ENCODE assay signal across 20 cellular contexts in genomic region chr17:66829883-66830282, GRCh38. TPM values are rescaled to one million over a fixed set of nuclear protein-coding genes. Genes with fewer than 3 reads are reported as not detected.
A peak's percentile ranks its signal among the peaks of the same experiment; 100 is the strongest.
DNase-seq lines count a peak whose midpoint lies in the region; ATAC-seq and TF ChIP-seq lines count a peak whose summit lies in the region.
"Had no signal": no experiment of that assay in that cellular context is flagged by ENCODE, and none has a peak within 500 bp of the region (broad histone marks: within the 10 kb centered on the region; RNA-seq: fewer than 3 reads in every experiment).

No MANE protein-coding gene starts in this region.

- H3K27ac ChIP-seq in GM23338 (ENCODE audit: low read depth) (no peak overlapping the region), MM.1S (ENCODE audit: low read length) (no peak overlapping the region), esophagus squamous epithelium (no peak overlapping the region)
- H3K27ac ChIP-seq: epithelial cell of prostate, Peyer's patch had no signal

- TF ChIP-seq CTCF in GM23338 (conservative IDR thresholded peaks at IDR 0.05; ENCODE audit: low read depth in 2 of 2) (no peak), brain (conservative IDR thresholded peaks at IDR 0.05) (no peak), nephron progenitor cell (IDR thresholded peaks at IDR 0.05) (no peak), MM.1S (IDR thresholded peaks at IDR 0.05; ENCODE audit: low read length) (no peak), esophagus squamous epithelium (IDR thresholded peaks at IDR 0.05) (no peak)

- no peak for TF ChIP-seq POLR2A in esophagus squamous epithelium (IDR thresholded peaks at IDR 0.05)

- H3K27me3 Mint-ChIP-seq in GM23338 (ENCODE audit: insufficient read depth, low read depth, poor library complexity) (peaks cover 16% of the 10 kb centered on the region), brain (peaks cover 15% of the 10 kb centered on the region), nephron progenitor cell (ENCODE audit: low read depth, poor library complexity) (peaks cover 47% of the 10 kb centered on the region)

- peak overlapping the region; percentile 67 for H3K4me2 ChIP-seq in GM23338
- H3K4me2 ChIP-seq in MM.1S (ENCODE audit: low read depth, low read length), result no peak overlapping the region

- H3K27me3 ChIP-seq in GM23338 (ENCODE audit: insufficient read depth) (0 out of 2 replicates have a peak, but pooled peaks cover 3% of the 10 kb centered on the region), MM.1S (replicated peaks; ENCODE audit: insufficient read depth, low read length) (no peaks in the 10 kb centered on the region), esophagus squamous epithelium (peaks cover 0 to 82% (median 5%) of the 10 kb centered on the region in 4 donors)

- H3K4me3 ChIP-seq in GM23338 (peak overlapping the region; percentile 31; the same call in 1 of the 2 replicates), MM.1S (ENCODE audit: low read length) (no peak overlapping the region), esophagus squamous epithelium (no peak overlapping the region)
- H3K4me3 ChIP-seq: Peyer's patch had no signal

- peak; percentile 55 for DNase-seq in GM23338 (ENCODE audit: low spot score)
- DNase-seq in NCI-H2171 treated with DMSO at 0.1 percent for 48 hours (lab: John Stamatoyannopoulos, UW), result peak; percentile 95
- peak; percentile 54 for DNase-seq in nephron progenitor cell
- no peak for DNase-seq in MM.1S
- no peak for DNase-seq in HuH-7 (ENCODE audit: low spot score)
- DNase-seq in esophagus squamous epithelium (lab: John Stamatoyannopoulos, UW), result no peak
- DNase-seq: activated T-cell treated with anti-CD3 and anti-CD28 coated beads for 4 hours; cerebellar nuclear complex; Peyer's patch; stimulated activated CD4-positive, alpha-beta T cell treated with anti-CD3 and anti-CD28 coated beads, Interleukin-4, amount 100 ng/mL, for 4 hours had no signal

- intact Hi-C loops in esophagus squamous epithelium (cut with DNase I), result no loop called here

- H3K27ac Mint-ChIP-seq in GM23338 (no peak overlapping the region), brain (peak overlapping the region in 4 of 5 experiments; percentile 12 to 85 (median 43)), nephron progenitor cell (peak overlapping the region; percentile 64)
- H3K27ac Mint-ChIP-seq: HFFc6; naive thymus-derived CD4-positive, alpha-beta T cell; T-helper 1 cell treated with Interleukin-12 subunit alpha and Interleukin-12 subunit beta and Interleukin-4 antibody, amounts not matched to agents 30 μg/mL and 1 μg/mL, for 36 hours; type B pancreatic cell had no signal

- H4K20me1 ChIP-seq in GM23338 (replicated peaks; ENCODE audit: insufficient read depth), result no peaks in the 10 kb centered on the region
- H4K20me1 ChIP-seq in MM.1S (ENCODE audit: insufficient read depth, low read length), result no peaks in the 10 kb centered on the region

- H3K9me3 ChIP-seq in MM.1S (replicated peaks; ENCODE audit: insufficient read depth, low read length), result no peaks in the 10 kb centered on the region
- H3K9me3 ChIP-seq in esophagus squamous epithelium, result no peaks in the 10 kb centered on the region
- H3K9me3 ChIP-seq: Peyer's patch had no signal

- H3K36me3 Mint-ChIP-seq in GM23338 (ENCODE audit: low read depth) (no peaks in the 10 kb centered on the region), brain (no peaks in the 10 kb centered on the region), nephron progenitor cell (ENCODE audit: low read depth) (no peaks in the 10 kb centered on the region)
- H3K36me3 Mint-ChIP-seq: CD14-positive monocyte, type B pancreatic cell had no signal

- H3K4me1 ChIP-seq in GM23338 (ENCODE audit: insufficient read depth) (peaks cover 16% of the 10 kb centered on the region), MM.1S (ENCODE audit: low read length) (no peaks in the 10 kb centered on the region), esophagus squamous epithelium (peaks cover 0 to 3% (median 0%) of the 10 kb centered on the region in 3 donors)

- H3K9ac ChIP-seq in MM.1S (ENCODE audit: low read length), result no peak overlapping the region

- H3K36me3 ChIP-seq in GM23338 (ENCODE audit: insufficient read depth) (no peaks in the 10 kb centered on the region), MM.1S (replicated peaks; ENCODE audit: insufficient read depth, low read length) (no peaks in the 10 kb centered on the region), esophagus squamous epithelium (no peaks in the 10 kb centered on the region)
- H3K36me3 ChIP-seq: Peyer's patch had no signal

- WGBS in esophagus squamous epithelium, 2 donors, result 20 to 21% methylated on average over 10 of the region's 10 CpGs

- 0 out of 2 replicates have a peak overlapping the region, but pooled peaks have one; percentile 86 for H2AFZ ChIP-seq in GM23338
- no peak overlapping the region for H2AFZ ChIP-seq in MM.1S (ENCODE audit: low read length)

- H3K4me1 Mint-ChIP-seq in GM23338 (peaks cover 27% of the 10 kb centered on the region), brain (peaks cover 39% of the 10 kb centered on the region), nephron progenitor cell (peaks cover 25% of the 10 kb centered on the region)

- H3K4me3 Mint-ChIP-seq in GM23338 (peak overlapping the region; percentile 55), brain (peak overlapping the region in 4 of 5 experiments; percentile 26 to 55 (median 45)), nephron progenitor cell (no peak overlapping the region)
- H3K4me3 Mint-ChIP-seq: HFFc6; naive thymus-derived CD4-positive, alpha-beta T cell; T-helper 1 cell treated with Interleukin-12 subunit alpha and Interleukin-12 subunit beta and Interleukin-4 antibody, amounts not matched to agents 30 μg/mL and 1 μg/mL, for 36 hours had no signal

- H3K79me2 ChIP-seq in GM23338 (replicated peaks; ENCODE audit: insufficient read depth), result no peaks in the 10 kb centered on the region
- no peaks in the 10 kb centered on the region for H3K79me2 ChIP-seq in MM.1S (ENCODE audit: low read length)

- peaks cover 12% of the 10 kb centered on the region; the same call in 1 of the 2 replicates for H3F3A ChIP-seq in GM23338 (replicated peaks; ENCODE audit: low read depth)
- H3F3A ChIP-seq in MM.1S (ENCODE audit: insufficient read depth, low read length), result no peaks in the 10 kb centered on the region

- H3K9me3 Mint-ChIP-seq in GM23338 (no peaks in the 10 kb centered on the region; the same call in 2 of the 3 replicates), brain (peaks cover 0 to 14% (median 2%) of the 10 kb centered on the region in 5 experiments), nephron progenitor cell (no peaks in the 10 kb centered on the region)
- H3K9me3 Mint-ChIP-seq: HFFc6; T-helper 1 cell treated with Interleukin-12 subunit alpha and Interleukin-12 subunit beta and Interleukin-4 antibody, amounts not matched to agents 30 μg/mL and 1 μg/mL, for 36 hours; type B pancreatic cell had no signal

- H3K9me2 ChIP-seq in GM23338 (ENCODE audit: insufficient read depth) (no peaks in the 10 kb centered on the region), MM.1S (replicated peaks; ENCODE audit: insufficient read depth, low read length) (no peaks in the 10 kb centered on the region)

- ATAC-seq in GM23338 (peak; percentile 67), GM18519 (IDR thresholded peaks at IDR 0.05; ENCODE audit: low FRiP score, unreplicated experiment) (no peak)
- ATAC-seq: naive thymus-derived CD4-positive, alpha-beta T cell had no signal

TF ChIP-seq in GM23338, 12 proteins besides CTCF, POLR2A, EP300 and RAD21 (continues in another document):
- TF ChIP-seq REST (IDR thresholded peaks at IDR 0.05; ENCODE audit: unreplicated experiment), result no peak
- no peak for TF ChIP-seq EZH2 (IDR thresholded peaks at IDR 0.05; ENCODE audit: low read depth, unreplicated experiment)
- TF ChIP-seq, protein P1, sequence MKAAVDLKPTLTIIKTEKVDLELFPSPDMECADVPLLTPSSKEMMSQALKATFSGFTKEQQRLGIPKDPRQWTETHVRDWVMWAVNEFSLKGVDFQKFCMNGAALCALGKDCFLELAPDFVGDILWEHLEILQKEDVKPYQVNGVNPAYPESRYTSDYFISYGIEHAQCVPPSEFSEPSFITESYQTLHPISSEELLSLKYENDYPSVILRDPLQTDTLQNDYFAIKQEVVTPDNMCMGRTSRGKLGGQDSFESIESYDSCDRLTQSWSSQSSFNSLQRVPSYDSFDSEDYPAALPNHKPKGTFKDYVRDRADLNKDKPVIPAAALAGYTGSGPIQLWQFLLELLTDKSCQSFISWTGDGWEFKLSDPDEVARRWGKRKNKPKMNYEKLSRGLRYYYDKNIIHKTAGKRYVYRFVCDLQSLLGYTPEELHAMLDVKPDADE (IDR thresholded peaks at IDR 0.05), result no peak
- TF ChIP-seq EZH2phosphoT487 (IDR thresholded peaks at IDR 0.05; ENCODE audit: unreplicated experiment), result no peak
- no peak for TF ChIP-seq POLR2AphosphoS5 (IDR thresholded peaks at IDR 0.05; ENCODE audit: low read depth)
- no peak for TF ChIP-seq NANOG (IDR thresholded peaks at IDR 0.05; ENCODE audit: borderline replicate concordance)
- TF ChIP-seq CREB1 (CRISPR knock-in tag; IDR thresholded peaks at IDR 0.05; ENCODE audit: low read depth), result no peak
- no peak for TF ChIP-seq ZNF114 (CRISPR knock-in tag; IDR thresholded peaks at IDR 0.05)

RNA-seq across cellular contexts. Expression of gene CACNG5, which starts 5.0 kb away (rescaled TPM):
- 2.7 and 3.3 TPM in 2 replicates for total RNA-seq in GM23338 (2014; rRNA removed; shearing (Covaris generic))
- 1.8 and 2.7 TPM in 2 replicates for polyA plus RNA-seq in GM23338 (2016; fragmentation: Nextera tagmentation; extraction: Ambion mirVana)
- polyA plus RNA-seq in brain (ENCODE audit: insufficient read depth, low read depth, low replicate concordance), result 2.2 TPM
- total RNA-seq in esophagus squamous epithelium, result not detected
- total RNA-seq: HFFc6; left colon; naive thymus-derived CD4-positive, alpha-beta T cell; Peyer's patch; sciatic nerve had no signal
- polyA plus RNA-seq: CD14-positive monocyte; naive thymus-derived CD4-positive, alpha-beta T cell had no signal

Comparison
In these comparisons a context has a peak if more than half of its experiments do, and no peak if none do; other contexts are left out.
1. DNase-seq: peak in GM23338 (single experiment), NCI-H2171 treated with DMSO at 0.1 percent for 48 hours (single experiment) and nephron progenitor cell (single experiment); none in MM.1S (single experiment), HuH-7 (single experiment) and esophagus squamous epithelium (single experiment).